In genomic region chr3:121970047-121970446, GRCh38 we compare ENCODE assay signal across 33 cellular contexts. TPM values are rescaled to one million over a fixed set of nuclear protein-coding genes. Genes with fewer than 3 reads are reported as not detected.
DNase-seq lines count a peak whose midpoint lies in the region; ATAC-seq and TF ChIP-seq lines count a peak whose summit lies in the region.
"Had no signal": no experiment of that assay in that cellular context is flagged by ENCODE, and none has a peak within 500 bp of the region (broad histone marks: within the 10 kb centered on the region; RNA-seq: fewer than 3 reads in every experiment).

No MANE protein-coding gene starts in this region.

- no peak for TF ChIP-seq CTCF in 22Rv1 (IDR thresholded peaks at IDR 0.05)
- TF ChIP-seq CTCF in Loucy (conservative IDR thresholded peaks at IDR 0.05; ENCODE audit: low read length): no peak
- no peak for TF ChIP-seq CTCF in astrocyte of the spinal cord (IDR thresholded peaks at IDR 0.05; ENCODE audit: low read depth, low read length)
- TF ChIP-seq CTCF in foreskin fibroblast (IDR thresholded peaks at IDR 0.05; ENCODE audit: low read depth, low read length): no peak
- TF ChIP-seq CTCF in H9 (conservative IDR thresholded peaks at IDR 0.05): no peak

- no peaks in the 10 kb centered on the region for H3K27me3 ChIP-seq in Loucy (ENCODE audit: insufficient read depth, low read length, poor library complexity, severe bottlenecking)
- H3K27me3 ChIP-seq in H9 (ENCODE audit: insufficient read depth, low read length): no peaks in the 10 kb centered on the region
- H3K27me3 ChIP-seq: brain microvascular endothelial cell, esophagus squamous epithelium, neutrophil, upper lobe of left lung had no signal

- DNase-seq in astrocyte of the spinal cord (ENCODE audit: low read depth, low spot score): peak; percentile 13
- peak; percentile 5 to 9 for DNase-seq in foreskin fibroblast
- DNase-seq in activated CD4-positive, alpha-beta T cell treated with anti-CD3 and anti-CD28 coated beads for 36 hours: no peak
- no peak for DNase-seq in Ammon's horn (ENCODE audit: low spot score)
- DNase-seq in H9: no peak
- DNase-seq: activated B cell treated with CpG ODN at 0.5 μM for 24 hours; activated CD4-positive, alpha-beta T cell treated with anti-CD3 and anti-CD28 coated beads, Interleukin-2, amount 50 U/mL, for 48 hours; activated effector memory CD4-positive, alpha-beta T cell treated with Interleukin-2 at 50 U/mL for 16 hours; activated naive CD8-positive, alpha-beta T cell treated with anti-CD3 and anti-CD28 coated beads for 36 hours; brain microvascular endothelial cell; DMS53; effector memory CD4-positive, alpha-beta T cell; esophagus squamous epithelium; Kasumi-1; kidney glomerular epithelial cell; NCI-H1105; NCI-H2029 treated with DMSO at 0.1 percent for 48 hours; NCI-H226; NCI-H82; psoas muscle; SHP77; stimulated activated CD4-positive, alpha-beta T cell treated with anti-CD3 and anti-CD28 coated beads, Interleukin-2, amount 100 ng/mL, for 24 hours; T1000; upper lobe of left lung had no signal

- H3K4me3 Mint-ChIP-seq in activated CD4-positive, alpha-beta T cell treated with anti-CD3 and anti-CD28 coated beads for 36 hours: no peak overlapping the region
- H3K4me3 Mint-ChIP-seq in H9: no peak overlapping the region
- H3K4me3 Mint-ChIP-seq: activated B cell treated with CpG ODN at 0.5 μM for 24 hours; activated naive CD8-positive, alpha-beta T cell treated with anti-CD3 and anti-CD28 coated beads for 36 hours had no signal

- H3F3A ChIP-seq in Loucy (ENCODE audit: low read depth): no peaks in the 10 kb centered on the region; the same call in 1 of the 2 replicates

- H3K9me3 Mint-ChIP-seq in activated CD4-positive, alpha-beta T cell treated with anti-CD3 and anti-CD28 coated beads for 36 hours (ENCODE audit: low read depth): peaks cover 7% of the 10 kb centered on the region
- H3K9me3 Mint-ChIP-seq in H9: peaks cover 12 to 20% of the 10 kb centered on the region in 2 experiments

- POLR2A ChIA-PET in activated CD4-positive, alpha-beta T cell treated with anti-CD3 and anti-CD28 coated beads for 36 hours (lab: Charles Lee): no interaction called here

- no peak overlapping the region for H3K18ac ChIP-seq in H9 (ENCODE audit: insufficient read length, low read depth, low read length)

- H3K4me2 ChIP-seq in Loucy (ENCODE audit: low read depth, low read length, poor library complexity, severe bottlenecking) (peak overlapping the region; percentile 19), H9 (ENCODE audit: insufficient read depth, insufficient read length, low read length) (no peak overlapping the region)
- H3K4me2 ChIP-seq: A549 had no signal

- no peaks in the 10 kb centered on the region for H3K27me3 Mint-ChIP-seq in activated CD4-positive, alpha-beta T cell treated with anti-CD3 and anti-CD28 coated beads for 36 hours
- H3K27me3 Mint-ChIP-seq in H9 (ENCODE audit: low read depth): no peaks in the 10 kb centered on the region
- H3K27me3 Mint-ChIP-seq: activated B cell treated with CpG ODN at 0.5 μM for 24 hours had no signal

- H3K9me3 ChIP-seq in Loucy (ENCODE audit: insufficient read depth, low read depth, low read length) (peaks cover 5% of the 10 kb centered on the region), H9 (ENCODE audit: control insufficient read depth, low read depth, low read length) (peaks cover 9% of the 10 kb centered on the region)
- H3K9me3 ChIP-seq: esophagus squamous epithelium, neutrophil, psoas muscle, upper lobe of left lung had no signal

- no peak overlapping the region for H4K8ac ChIP-seq in H9 (replicated peaks; ENCODE audit: insufficient read length, low read depth, low read length)

- H2BK20ac ChIP-seq in H9 (ENCODE audit: low read depth, low read length, poor library complexity, severe bottlenecking): no peak overlapping the region

- CTCF ChIA-PET in activated CD4-positive, alpha-beta T cell treated with anti-CD3 and anti-CD28 coated beads for 36 hours (lab: Charles Lee): interaction anchor here (0.9 kb wide), 1 partner anchor 23 kb away, joined by 4 read pairs; no protein-coding TSS in a partner anchor

- no peak overlapping the region for H2BK120ac ChIP-seq in H9 (ENCODE audit: low read depth, low read length, poor library complexity, severe bottlenecking)

- no peaks in the 10 kb centered on the region for H3K36me3 Mint-ChIP-seq in activated CD4-positive, alpha-beta T cell treated with anti-CD3 and anti-CD28 coated beads for 36 hours (ENCODE audit: low read depth)
- H3K36me3 Mint-ChIP-seq in H9 (ENCODE audit: insufficient read depth in 1 of 3, low read depth in 3 of 3): peaks cover 6 to 11% (median 10%) of the 10 kb centered on the region in 3 experiments
- H3K36me3 Mint-ChIP-seq: activated naive CD8-positive, alpha-beta T cell treated with anti-CD3 and anti-CD28 coated beads for 36 hours had no signal

- no peak overlapping the region for H3K56ac ChIP-seq in H9 (ENCODE audit: insufficient read length, low read depth, low read length)

- H3K79me2 ChIP-seq in Loucy (ENCODE audit: insufficient read depth, low read length) (no peaks in the 10 kb centered on the region), H9 (ENCODE audit: insufficient read depth, low read length) (no peaks in the 10 kb centered on the region)

- no peak overlapping the region for H3K4me3 ChIP-seq in Loucy (ENCODE audit: low read length, poor library complexity, severe bottlenecking)
- H3K4me3 ChIP-seq in astrocyte of the spinal cord (ENCODE audit: low read depth, low read length): no peak overlapping the region
- no peak overlapping the region for H3K4me3 ChIP-seq in foreskin fibroblast (ENCODE audit: low read depth in 1 of 2, low read length in 2 of 2)
- H3K4me3 ChIP-seq: A549, esophagus squamous epithelium, psoas muscle, upper lobe of left lung had no signal

- no peak overlapping the region for H2BK5ac ChIP-seq in H9 (ENCODE audit: insufficient read length, low read length)

- no peak for ATAC-seq in GM18867 (IDR thresholded peaks at IDR 0.05; ENCODE audit: unreplicated experiment)
- no peak for ATAC-seq in activated CD4-positive, alpha-beta T cell treated with anti-CD3 and anti-CD28 coated beads for 36 hours
- ATAC-seq: A549, psoas muscle had no signal

- H2BK15ac ChIP-seq in H9 (ENCODE audit: low read depth, low read length): no peak overlapping the region

- H3K4ac ChIP-seq in H9 (ENCODE audit: low read depth, low read length): no peak overlapping the region

- no peak overlapping the region for H4K5ac ChIP-seq in H9 (ENCODE audit: insufficient read length, low read depth, low read length)

- H3K27ac ChIP-seq in 22Rv1 (peak overlapping the region; percentile 63), H9 (ENCODE audit: insufficient read length, low read depth, low read length) (no peak overlapping the region)
- H3K27ac ChIP-seq: A549, brain microvascular endothelial cell, esophagus squamous epithelium, HL-60, neutrophil, psoas muscle, upper lobe of left lung had no signal

- no peaks in the 10 kb centered on the region for H3K23me2 ChIP-seq in H9 (ENCODE audit: insufficient read length, low read depth, low read length, poor library complexity, severe bottlenecking)

- H4K20me1 ChIP-seq in Loucy (ENCODE audit: insufficient read depth, low read length, poor library complexity, severe bottlenecking): no peaks in the 10 kb centered on the region
- no peaks in the 10 kb centered on the region for H4K20me1 ChIP-seq in H9 (ENCODE audit: control insufficient read depth, insufficient read depth, insufficient read length)

- no peak overlapping the region for H3K14ac ChIP-seq in H9 (ENCODE audit: insufficient read depth, low read length)

- H3K4me1 ChIP-seq in Loucy (ENCODE audit: insufficient read depth, low read length, poor library complexity, severe bottlenecking) (peaks cover 14% of the 10 kb centered on the region), H9 (ENCODE audit: insufficient read depth, low read length) (no peaks in the 10 kb centered on the region)
- H3K4me1 ChIP-seq: A549, esophagus squamous epithelium, psoas muscle, upper lobe of left lung had no signal

- H3K9me2 ChIP-seq in Loucy (replicated peaks; ENCODE audit: low read depth, low read length): no peaks in the 10 kb centered on the region

- intact Hi-C loops in activated CD4-positive, alpha-beta T cell treated with anti-CD3 and anti-CD28 coated beads for 36 hours (cut with DNase I, micrococcal nuclease): no loop called here

- H3K23ac ChIP-seq in H9 (ENCODE audit: insufficient read length, low read depth, low read length): no peak overlapping the region

- no peaks in the 10 kb centered on the region for H3K4me1 Mint-ChIP-seq in activated CD4-positive, alpha-beta T cell treated with anti-CD3 and anti-CD28 coated beads for 36 hours
- peaks cover 6 to 9% of the 10 kb centered on the region in 2 experiments; a peak in 2 of 4 replicates for H3K4me1 Mint-ChIP-seq in H9

- no peak overlapping the region for H2AK5ac ChIP-seq in H9 (ENCODE audit: insufficient read length, low read length)

- no peak overlapping the region for H2BK12ac ChIP-seq in H9 (ENCODE audit: insufficient read length, low read depth, low read length)

- WGBS in H9 (ENCODE audit: extremely low coverage, insufficient read length, low lambda C conversion rate): no CpG with 5 or more reads among the region's 1 CpG

- in situ Hi-C loops in astrocyte of the spinal cord (cut with HindIII; ENCODE audit: low sequenced_read_pairs): no loop called here

- no peak overlapping the region for H4K91ac ChIP-seq in H9 (ENCODE audit: insufficient read length, low read depth, low read length)

- H3K36me3 ChIP-seq in Loucy (ENCODE audit: insufficient read depth, low read length): no peaks in the 10 kb centered on the region
- H3K36me3 ChIP-seq: brain microvascular endothelial cell, esophagus squamous epithelium, neutrophil, upper lobe of left lung had no signal

- H2AFZ ChIP-seq in Loucy (ENCODE audit: low read length): no peak overlapping the region
- H2AFZ ChIP-seq in H9 (ENCODE audit: low read length): no peak overlapping the region

- H3K9ac ChIP-seq in Loucy (ENCODE audit: low read depth, low read length, poor library complexity, severe bottlenecking): no peak overlapping the region
- H3K9ac ChIP-seq in H9 (ENCODE audit: extremely low read depth, insufficient read length, low read length): no peak overlapping the region

- no peak overlapping the region for H3K27ac Mint-ChIP-seq in activated CD4-positive, alpha-beta T cell treated with anti-CD3 and anti-CD28 coated beads for 36 hours
- no peak overlapping the region for H3K27ac Mint-ChIP-seq in H9
- H3K27ac Mint-ChIP-seq: activated B cell treated with CpG ODN at 0.5 μM for 24 hours; activated naive CD8-positive, alpha-beta T cell treated with anti-CD3 and anti-CD28 coated beads for 36 hours had no signal

- no peak overlapping the region for H3T11ph ChIP-seq in H9 (ENCODE audit: low read length)

- H3K79me1 ChIP-seq in H9 (ENCODE audit: insufficient read depth, low read depth, low read length, poor library complexity, severe bottlenecking): no peaks in the 10 kb centered on the region

RNA-seq across cellular contexts. Expression of gene ILDR1, which starts 52.0 kb away (rescaled TPM):
- under 1 TPM; 0.09 to 0.11 TPM for total RNA-seq in activated CD4-positive, alpha-beta T cell treated with anti-CD3 and anti-CD28 coated beads for 36 hours
- 0.68 and 1.1 TPM in 2 replicates for total RNA-seq in H9 (2021)
- total RNA-seq: activated naive CD8-positive, alpha-beta T cell treated with anti-CD3 and anti-CD28 coated beads for 36 hours; H4; myocyte; psoas muscle; skeletal muscle tissue had no signal

Comparison
In these comparisons a context has a peak if more than half of its experiments do, and no peak if none do; other contexts are left out.
1. DNase-seq: peak in astrocyte of the spinal cord (single experiment) and foreskin fibroblast (2 of 2); none in activated CD4-positive, alpha-beta T cell treated with anti-CD3 and anti-CD28 coated beads for 36 hours (single experiment), Ammon's horn (single experiment) and H9 (single experiment).